In the genomic region with DNA sequence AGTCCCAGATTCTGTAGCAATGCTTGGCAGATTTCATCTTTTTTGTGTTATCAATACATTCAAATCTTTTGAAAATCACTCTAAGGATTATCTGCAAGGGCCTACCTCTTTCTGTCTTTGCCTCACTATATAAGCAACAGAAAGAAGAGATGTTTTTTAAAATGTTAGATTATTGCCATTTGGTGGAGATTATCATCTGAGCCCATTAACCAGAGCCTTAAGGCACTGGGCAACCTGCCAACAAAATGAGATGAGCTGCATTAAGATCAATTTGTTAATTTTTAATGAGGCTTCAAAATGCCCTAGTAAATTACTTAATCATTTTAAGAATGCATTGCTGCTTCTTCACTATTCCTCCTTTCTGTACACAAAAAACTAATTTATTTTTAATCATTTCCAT, we compare ENCODE assay signal across 29 cellular contexts.
A peak's percentile ranks its signal among the peaks of the same experiment; 100 is the strongest.
DNase-seq lines count a peak whose midpoint lies in the region; ATAC-seq and TF ChIP-seq lines count a peak whose summit lies in the region.
"Had no signal": no experiment of that assay in that cellular context is flagged by ENCODE, and none has a peak within 500 bp of the region (broad histone marks: within the 10 kb centered on the region; RNA-seq: fewer than 3 reads in every experiment).

No MANE protein-coding gene starts in this region.

- no peak for ATAC-seq in activated CD8-positive, alpha-beta T cell treated with anti-CD3 and anti-CD28 coated beads for 36 hours
- ATAC-seq: gastroesophageal sphincter, left cardiac atrium had no signal

- peaks cover 7% of the 10 kb centered on the region for H3K27me3 ChIP-seq in A673 (replicated peaks; ENCODE audit: insufficient read depth, low read depth, low read length, poor library complexity)
- no peaks in the 10 kb centered on the region for H3K27me3 ChIP-seq in BLaER1 treated with 17β-estradiol and CSF1 and Interleukin-3, amounts not matched to agents 10 nM and 100 nM
- H3K27me3 ChIP-seq: gastroesophageal sphincter, hepatocyte, Peyer's patch, sigmoid colon, tibial nerve had no signal

- no peaks in the 10 kb centered on the region for H3K4me1 Mint-ChIP-seq in activated CD8-positive, alpha-beta T cell treated with anti-CD3 and anti-CD28 coated beads for 36 hours (ENCODE audit: low read depth)
- H3K4me1 Mint-ChIP-seq: activated naive CD8-positive, alpha-beta T cell treated with anti-CD3 and anti-CD28 coated beads for 36 hours; nephron had no signal

- no peaks in the 10 kb centered on the region for H4K20me1 ChIP-seq in BLaER1 treated with 17β-estradiol and CSF1 and Interleukin-3, amounts not matched to agents 10 nM and 100 nM

- no peak overlapping the region for H3K9ac ChIP-seq in BLaER1 treated with 17β-estradiol and CSF1 and Interleukin-3, amounts not matched to agents 10 nM and 100 nM
- no peak overlapping the region for H3K9ac ChIP-seq in SK-N-MC (ENCODE audit: insufficient read length)
- H3K9ac ChIP-seq: KMS-11 had no signal

- intact Hi-C loops in A673 (cut with micrococcal nuclease; ENCODE audit: unreplicated experiment) = no loop called here
- intact Hi-C loops in activated CD8-positive, alpha-beta T cell treated with anti-CD3 and anti-CD28 coated beads for 36 hours (cut with micrococcal nuclease) = no loop called here

- POLR2A ChIA-PET in A673 (lab: Charles Lee; ENCODE audit: low non-redundant PET) = no interaction called here
- POLR2A ChIA-PET in activated CD8-positive, alpha-beta T cell treated with anti-CD3 and anti-CD28 coated beads for 36 hours (lab: Charles Lee) = no interaction called here

- H3K36me3 ChIP-seq in A673 (ENCODE audit: insufficient read depth, low read length, poor library complexity, severe bottlenecking) (no peaks in the 10 kb centered on the region), SK-N-MC (ENCODE audit: insufficient read depth, low read length) (no peaks in the 10 kb centered on the region)
- no peaks in the 10 kb centered on the region for H3K36me3 ChIP-seq in BLaER1 treated with 17β-estradiol and CSF1 and Interleukin-3, amounts not matched to agents 10 nM and 100 nM
- H3K36me3 ChIP-seq: gastroesophageal sphincter, Peyer's patch, sigmoid colon, tibial nerve had no signal

- peak; percentile 58 for DNase-seq in A673 (ENCODE audit: low spot score)
- peak; percentile 32 for DNase-seq in HT-29 (ENCODE audit: low spot score)
- DNase-seq in SK-N-MC (ENCODE audit: low read depth, low spot score) = peak; percentile 87
- DNase-seq in activated CD8-positive, alpha-beta T cell treated with anti-CD3 and anti-CD28 coated beads for 36 hours = no peak
- DNase-seq in stimulated activated CD4-positive, alpha-beta T cell treated with anti-CD3 and anti-CD28 coated beads, Interleukin-4, amount 100 ng/mL, for 1 hour = no peak
- DNase-seq in mesenteric fat pad (ENCODE audit: low spot score) = no peak
- no peak for DNase-seq in activated CD8-positive, alpha-beta memory T cell treated with anti-CD3 and anti-CD28 coated beads, Interleukin-2, amount 50 U/mL, for 48 hours
- DNase-seq: activated CD4-positive, alpha-beta T cell treated with anti-CD3 and anti-CD28 coated beads for 48 hours; activated effector memory CD4-positive, alpha-beta T cell treated with anti-CD3 and anti-CD28 coated beads, Interleukin-2, amount 50 U/mL, for 16 hours; activated naive CD8-positive, alpha-beta T cell treated with anti-CD3 and anti-CD28 coated beads for 36 hours; activated T-cell treated with anti-CD3 and anti-CD28 coated beads, Interleukin-2, amount 50 U/mL, for 24 hours; anterior cingulate cortex; Caco-2; DND-41; left cardiac atrium; NCI-H1436; NCI-H2107; Peyer's patch; SHP77; sigmoid colon; stimulated activated CD4-positive, alpha-beta T cell treated with anti-CD3 and anti-CD28 coated beads, Interleukin-4, amount 100 ng/mL, for 24 hours had no signal

- no peak overlapping the region for H3K27ac Mint-ChIP-seq in activated CD8-positive, alpha-beta T cell treated with anti-CD3 and anti-CD28 coated beads for 36 hours
- H3K27ac Mint-ChIP-seq: activated naive CD8-positive, alpha-beta T cell treated with anti-CD3 and anti-CD28 coated beads for 36 hours; activated T-cell treated with anti-CD3 and anti-CD28 coated beads, Interleukin-2, amount 50 U/mL, for 24 hours; nephron had no signal

- no peak overlapping the region for H3K4me3 Mint-ChIP-seq in activated CD8-positive, alpha-beta T cell treated with anti-CD3 and anti-CD28 coated beads for 36 hours
- H3K4me3 Mint-ChIP-seq: activated naive CD8-positive, alpha-beta T cell treated with anti-CD3 and anti-CD28 coated beads for 36 hours; activated T-cell treated with anti-CD3 and anti-CD28 coated beads, Interleukin-2, amount 50 U/mL, for 24 hours; nephron had no signal

- BruUV-seq in A673 (replicated peaks; lab: Mats Ljungman, UMichigan) = no TSS peak

- CTCF ChIA-PET in A673 (lab: Charles Lee) = no interaction called here
- CTCF ChIA-PET in activated CD8-positive, alpha-beta T cell treated with anti-CD3 and anti-CD28 coated beads for 36 hours (lab: Charles Lee) = no interaction called here

- no peak overlapping the region for H3K27ac ChIP-seq in A673 (ENCODE audit: low read depth, low read length, poor library complexity, severe bottlenecking)
- no peak overlapping the region for H3K27ac ChIP-seq in BLaER1 treated with 17β-estradiol and CSF1 and Interleukin-3, amounts not matched to agents 10 nM and 100 nM
- peak overlapping the region; percentile 38; the same call in 1 of the 2 replicates for H3K27ac ChIP-seq in SK-N-MC
- H3K27ac ChIP-seq: C4-2B, gastroesophageal sphincter, hepatocyte, KMS-11, Peyer's patch, sigmoid colon, tibial nerve had no signal

- H3K27me3 Mint-ChIP-seq in activated CD8-positive, alpha-beta T cell treated with anti-CD3 and anti-CD28 coated beads for 36 hours = peaks cover 2% of the 10 kb centered on the region
- H3K27me3 Mint-ChIP-seq: activated naive CD8-positive, alpha-beta T cell treated with anti-CD3 and anti-CD28 coated beads for 36 hours; activated T-cell treated with anti-CD3 and anti-CD28 coated beads, Interleukin-2, amount 50 U/mL, for 24 hours had no signal

- peak overlapping the region in 8 of 11 experiments; percentile 29 to 60 (median 46); a peak in 13 of 22 replicates for H3K4me2 ChIP-seq in BLaER1 treated with 17β-estradiol and CSF1 and Interleukin-3, amounts not matched to agents 10 nM and 100 nM
- H3K4me2 ChIP-seq: hepatocyte, KMS-11 had no signal

- no peaks in the 10 kb centered on the region for H3K36me3 Mint-ChIP-seq in activated CD8-positive, alpha-beta T cell treated with anti-CD3 and anti-CD28 coated beads for 36 hours (ENCODE audit: low read depth)
- H3K36me3 Mint-ChIP-seq: activated naive CD8-positive, alpha-beta T cell treated with anti-CD3 and anti-CD28 coated beads for 36 hours had no signal

- peaks cover 12% of the 10 kb centered on the region for H3K4me1 ChIP-seq in A673 (ENCODE audit: insufficient read depth, low read length, poor library complexity, severe bottlenecking)
- H3K4me1 ChIP-seq in BLaER1 treated with 17β-estradiol and CSF1 and Interleukin-3, amounts not matched to agents 10 nM and 100 nM = peaks cover 5 to 15% (median 9%) of the 10 kb centered on the region in 10 experiments; a peak in 17 of 20 replicates
- H3K4me1 ChIP-seq: gastroesophageal sphincter, Peyer's patch, sigmoid colon had no signal

- no peak for TF ChIP-seq CTCF in A673 (conservative IDR thresholded peaks at IDR 0.05; ENCODE audit: low read depth, low read length)
- no peak for TF ChIP-seq CTCF in activated CD8-positive, alpha-beta T cell treated with anti-CD3 and anti-CD28 coated beads for 36 hours (IDR thresholded peaks at IDR 0.05)

- H3K4me3 ChIP-seq in A673 (ENCODE audit: low read depth, low read length, poor library complexity, severe bottlenecking) = no peak overlapping the region
- no peak overlapping the region for H3K4me3 ChIP-seq in BLaER1 treated with 17β-estradiol and CSF1 and Interleukin-3, amounts not matched to agents 10 nM and 100 nM
- H3K4me3 ChIP-seq in SK-N-MC = peak overlapping the region; percentile 31; the same call in 1 of the 2 replicates
- H3K4me3 ChIP-seq: gastroesophageal sphincter, hepatocyte, lung, Peyer's patch, sigmoid colon, tibial nerve had no signal

- no peaks in the 10 kb centered on the region for H3K9me3 Mint-ChIP-seq in activated CD8-positive, alpha-beta T cell treated with anti-CD3 and anti-CD28 coated beads for 36 hours
- H3K9me3 Mint-ChIP-seq: activated T-cell treated with anti-CD3 and anti-CD28 coated beads, Interleukin-2, amount 50 U/mL, for 24 hours; nephron had no signal

- no peaks in the 10 kb centered on the region for H3K9me3 ChIP-seq in A673 (ENCODE audit: low read depth, low read length, poor library complexity, severe bottlenecking)
- H3K9me3 ChIP-seq in BLaER1 treated with 17β-estradiol and CSF1 and Interleukin-3, amounts not matched to agents 10 nM and 100 nM (replicated peaks in 1 of 11) = peaks cover 0 to under 1% (median 0%) of the 10 kb centered on the region in 11 experiments; a peak in 2 of 22 replicates
- no peaks in the 10 kb centered on the region for H3K9me3 ChIP-seq in SK-N-MC (ENCODE audit: low read depth, low read length)
- H3K9me3 ChIP-seq: Caco-2, gastroesophageal sphincter, Peyer's patch, sigmoid colon, tibial nerve had no signal

Comparison
In these comparisons a context has a peak if more than half of its experiments do, and no peak if none do; other contexts are left out.
1. DNase-seq: peak in A673 (single experiment), HT-29 (single experiment) and SK-N-MC (single experiment); none in activated CD8-positive, alpha-beta T cell treated with anti-CD3 and anti-CD28 coated beads for 36 hours (single experiment), stimulated activated CD4-positive, alpha-beta T cell treated with anti-CD3 and anti-CD28 coated beads, Interleukin-4, amount 100 ng/mL, for 1 hour (single experiment), mesenteric fat pad (single experiment) and activated CD8-positive, alpha-beta memory T cell treated with anti-CD3 and anti-CD28 coated beads, Interleukin-2, amount 50 U/mL, for 48 hours (single experiment).